ENCODE assay signal across 11 cellular contexts in genomic region chr6:50966532-50966931, GRCh38.
DNase-seq lines count a peak whose midpoint lies in the region; ATAC-seq, FAIRE-seq and TF ChIP-seq lines count a peak whose summit lies in the region.
"Had no signal": no experiment of that assay in that cellular context is flagged by ENCODE, and none has a peak within 500 bp of the region (broad histone marks: within the 10 kb centered on the region; RNA-seq: fewer than 3 reads in every experiment).

No MANE protein-coding gene starts in this region.

- POLR2A ChIA-PET in MCF 10A (lab: Yijun Ruan, JAX), result no interaction called here

- no peak overlapping the region for H3K4me3 ChIP-seq in pancreas
- H3K4me3 ChIP-seq in right cardiac atrium (ENCODE audit: low read length), result no peak overlapping the region
- no peak overlapping the region for H3K4me3 ChIP-seq in left ventricle myocardium inferior

- no peak overlapping the region for H3K27ac Mint-ChIP-seq in MCF 10A (ENCODE audit: low read depth, unreplicated experiment)
- H3K27ac Mint-ChIP-seq: natural killer cell treated with Interleukin-12 subunit alpha and Interleukin-12 subunit beta and Interleukin-15 and Interleukin-18, amount 100 ng/mL, for 72 hours had no signal

- H3K4me1 Mint-ChIP-seq in MCF 10A (ENCODE audit: insufficient read depth, unreplicated experiment), result no peaks in the 10 kb centered on the region

- no peak overlapping the region for H3K4me3 Mint-ChIP-seq in MCF 10A (ENCODE audit: unreplicated experiment)
- H3K4me3 Mint-ChIP-seq: natural killer cell treated with Interleukin-12 subunit alpha and Interleukin-12 subunit beta and Interleukin-15 and Interleukin-18, amount 100 ng/mL, for 72 hours had no signal

- ATAC-seq in GM19035 (IDR thresholded peaks at IDR 0.05; ENCODE audit: unreplicated experiment) (peak; percentile 94), HG02588 (IDR thresholded peaks at IDR 0.05; ENCODE audit: unreplicated experiment) (peak; percentile 95), HG03354 (IDR thresholded peaks at IDR 0.05; ENCODE audit: poor library complexity, severe bottlenecking, unreplicated experiment) (peak; percentile 95), pancreas (no peak), right cardiac atrium (no peak)
- ATAC-seq: natural killer cell treated with Interleukin-12 subunit alpha and Interleukin-12 subunit beta and Interleukin-15 and Interleukin-18, amount 100 ng/mL, for 72 hours had no signal

- H3K9me3 ChIP-seq in pancreas (no peaks in the 10 kb centered on the region), right cardiac atrium (ENCODE audit: control insufficient read depth, low read length) (no peaks in the 10 kb centered on the region), left ventricle myocardium inferior (replicated peaks) (no peaks in the 10 kb centered on the region)
- H3K9me3 ChIP-seq: Caco-2 had no signal

- peak; percentile 17 for FAIRE-seq in pancreas (lab: Jason Lieb, UNC)
- FAIRE-seq: astrocyte had no signal

- no peaks in the 10 kb centered on the region for H3K9me3 Mint-ChIP-seq in MCF 10A (ENCODE audit: unreplicated experiment)

- H3K27ac ChIP-seq in pancreas (no peak overlapping the region), right cardiac atrium (ENCODE audit: low read length) (no peak overlapping the region), left ventricle myocardium inferior (replicated peaks) (no peak overlapping the region)

- no TSS peak for BruUV-seq in MCF 10A (replicated peaks; lab: Mats Ljungman, UMichigan)

- H3K27me3 Mint-ChIP-seq in MCF 10A (ENCODE audit: insufficient read depth, unreplicated experiment), result no peaks in the 10 kb centered on the region
- H3K27me3 Mint-ChIP-seq: natural killer cell treated with Interleukin-12 subunit alpha and Interleukin-12 subunit beta and Interleukin-15 and Interleukin-18, amount 100 ng/mL, for 72 hours had no signal

- CTCF ChIA-PET in MCF 10A (lab: Yijun Ruan, JAX), result no interaction called here

- no peaks in the 10 kb centered on the region for H3K36me3 Mint-ChIP-seq in MCF 10A (ENCODE audit: insufficient read depth, unreplicated experiment)

- H3K4me1 ChIP-seq in pancreas, result no peaks in the 10 kb centered on the region
- no peaks in the 10 kb centered on the region for H3K4me1 ChIP-seq in right cardiac atrium (ENCODE audit: control insufficient read depth, insufficient read depth, low read length)
- no peaks in the 10 kb centered on the region for H3K4me1 ChIP-seq in left ventricle myocardium inferior
- H3K4me1 ChIP-seq: Caco-2 had no signal

- DNase-seq in pancreas (no peak), MCF 10A (ENCODE audit: unreplicated experiment) (no peak), right cardiac atrium (no peak), left ventricle myocardium inferior (no peak)
- DNase-seq: activated CD8-positive, alpha-beta memory T cell treated with anti-CD3 and anti-CD28 coated beads, Interleukin-2, amount 50 U/mL, for 4 hours; Caco-2 had no signal

- H3K27me3 ChIP-seq in pancreas (no peaks in the 10 kb centered on the region), right cardiac atrium (ENCODE audit: control insufficient read depth, insufficient read depth) (no peaks in the 10 kb centered on the region), left ventricle myocardium inferior (ENCODE audit: low read depth) (no peaks in the 10 kb centered on the region)

- WGBS in pancreas, 2 donors, result 20 to 21% methylated on average over 1 of the region's 1 CpG
- 34% methylated on average over 1 of the region's 1 CpG for WGBS in right cardiac atrium

- TF ChIP-seq CTCF in pancreas (IDR thresholded peaks at IDR 0.05) (no peak), MCF 10A (IDR thresholded peaks at IDR 0.05; ENCODE audit: unreplicated experiment) (no peak), left ventricle myocardium inferior (IDR thresholded peaks at IDR 0.05; ENCODE audit: borderline replicate concordance) (no peak)

- no peaks in the 10 kb centered on the region for H3K36me3 ChIP-seq in pancreas
- H3K36me3 ChIP-seq in left ventricle myocardium inferior, result no peaks in the 10 kb centered on the region

- intact Hi-C loops in pancreas (cut with DNase I) (no loop called here), MCF 10A (cut with micrococcal nuclease) (no loop called here), right cardiac atrium (cut with DNase I) (no loop called here), left ventricle myocardium inferior (cut with micrococcal nuclease) (no loop called here)

Comparison
In these comparisons a context has a peak if more than half of its experiments do, and no peak if none do; other contexts are left out.
1. ATAC-seq: peak in GM19035 (single experiment), HG02588 (single experiment) and HG03354 (single experiment); none in pancreas (0 of 4) and right cardiac atrium (0 of 2).